In genomic region chr14:70646705-70647104, GRCh38 we compare ENCODE assay signal across 1 cellular context.
A peak's percentile ranks its signal among the peaks of the same experiment; 100 is the strongest.
TF ChIP-seq lines count a peak whose summit lies in the region.

No MANE protein-coding gene starts in this region.

TF ChIP-seq in GM23338, 12 proteins besides CTCF, POLR2A, EP300 and RAD21:
- no peak for TF ChIP-seq REST (IDR thresholded peaks at IDR 0.05; ENCODE audit: unreplicated experiment)
- TF ChIP-seq ZNF462 (CRISPR knock-in tag; IDR thresholded peaks at IDR 0.05) = no peak
- TF ChIP-seq NANOG (IDR thresholded peaks at IDR 0.05; ENCODE audit: borderline replicate concordance) = 0 out of 2 replicates have a peak, but pooled peaks have one; percentile 28
